Comparison of ENCODE assay signal across 8 cellular contexts in genomic region chr11:10659339-10660216, GRCh38. TPM values are rescaled to one million over a fixed set of nuclear protein-coding genes. Genes with fewer than 3 reads are reported as not detected.
DNase-seq lines count a peak whose midpoint lies in the region; ATAC-seq and TF ChIP-seq lines count a peak whose summit lies in the region.

No MANE protein-coding gene starts in this region.

- H3K27me3 Mint-ChIP-seq in activated CD8-positive, alpha-beta T cell treated with anti-CD3 and anti-CD28 coated beads for 36 hours: no peaks in the 10 kb centered on the region
- H3K27me3 Mint-ChIP-seq in activated CD8-positive, alpha-beta T cell treated with anti-CD3 and anti-CD28 coated beads, Interleukin-2, amount 10 ng/mL, durations not matched to agents 7 days and 5 days (ENCODE audit: low read depth): no peaks in the 10 kb centered on the region
- peaks cover 2% of the 10 kb centered on the region for H3K27me3 Mint-ChIP-seq in activated naive CD8-positive, alpha-beta T cell treated with anti-CD3 and anti-CD28 coated beads, Interleukin-2, amount 50 U/mL, for 24 hours

- H3K27me3 ChIP-seq in layer of hippocampus (ENCODE audit: control insufficient read depth, insufficient read depth, low read length) (no peaks in the 10 kb centered on the region), thoracic aorta (replicated peaks; ENCODE audit: insufficient read depth) (no peaks in the 10 kb centered on the region)

- H3K9me3 Mint-ChIP-seq in activated CD8-positive, alpha-beta T cell treated with anti-CD3 and anti-CD28 coated beads for 36 hours: no peaks in the 10 kb centered on the region
- no peaks in the 10 kb centered on the region for H3K9me3 Mint-ChIP-seq in activated CD8-positive, alpha-beta T cell treated with anti-CD3 and anti-CD28 coated beads, Interleukin-2, amount 10 ng/mL, durations not matched to agents 7 days and 5 days (ENCODE audit: insufficient read depth)
- H3K9me3 Mint-ChIP-seq in activated naive CD8-positive, alpha-beta T cell treated with anti-CD3 and anti-CD28 coated beads, Interleukin-2, amount 50 U/mL, for 24 hours: no peaks in the 10 kb centered on the region

- peak overlapping the region; percentile 26 for H3K4me3 ChIP-seq in thoracic aorta

- peak overlapping the region; percentile 59 for H3K27ac ChIP-seq in layer of hippocampus (ENCODE audit: low read depth, low read length)
- H3K27ac ChIP-seq in thoracic aorta: peak overlapping the region; percentile 90 to 94

- CTCF ChIA-PET in activated CD8-positive, alpha-beta T cell treated with anti-CD3 and anti-CD28 coated beads for 36 hours (lab: Charles Lee): interaction anchor here (1.2 kb wide), 1 partner anchor 119 kb away, joined by 6 read pairs; the partner anchor contains the start of gene RNF141
- CTCF ChIA-PET in activated CD8-positive, alpha-beta T cell treated with anti-CD3 and anti-CD28 coated beads, Interleukin-2, amount 10 ng/mL, durations not matched to agents 7 days and 5 days (lab: Charles Lee): interaction anchor here (1.1 kb wide), 1 partner anchor 76 kb away, joined by 3 read pairs; no protein-coding TSS in a partner anchor

- POLR2A ChIA-PET in activated CD8-positive, alpha-beta T cell treated with anti-CD3 and anti-CD28 coated beads for 36 hours (lab: Charles Lee): interaction anchor here (0.7 kb wide), 1 partner anchor 1820 kb away, joined by 3 read pairs; no protein-coding TSS in a partner anchor
- POLR2A ChIA-PET in activated CD8-positive, alpha-beta T cell treated with anti-CD3 and anti-CD28 coated beads, Interleukin-2, amount 10 ng/mL, durations not matched to agents 7 days and 5 days (lab: Charles Lee): no interaction called here

- no peaks in the 10 kb centered on the region for H3K9me3 ChIP-seq in thoracic aorta

- peaks cover 27% of the 10 kb centered on the region for H3K4me1 Mint-ChIP-seq in activated CD8-positive, alpha-beta T cell treated with anti-CD3 and anti-CD28 coated beads for 36 hours (ENCODE audit: low read depth)
- H3K4me1 Mint-ChIP-seq in activated CD8-positive, alpha-beta T cell treated with anti-CD3 and anti-CD28 coated beads, Interleukin-2, amount 10 ng/mL, durations not matched to agents 7 days and 5 days (ENCODE audit: low read depth): peaks cover 22% of the 10 kb centered on the region
- peaks cover 36% of the 10 kb centered on the region for H3K4me1 Mint-ChIP-seq in activated naive CD8-positive, alpha-beta T cell treated with anti-CD3 and anti-CD28 coated beads, Interleukin-2, amount 50 U/mL, for 24 hours

- ATAC-seq in activated CD8-positive, alpha-beta T cell treated with anti-CD3 and anti-CD28 coated beads for 36 hours: no peak
- ATAC-seq in activated CD8-positive, alpha-beta T cell treated with anti-CD3 and anti-CD28 coated beads, Interleukin-2, amount 10 ng/mL, durations not matched to agents 7 days and 5 days: no peak
- peak; percentile 64 for ATAC-seq in activated naive CD8-positive, alpha-beta T cell treated with anti-CD3 and anti-CD28 coated beads, Interleukin-2, amount 50 U/mL, for 24 hours
- ATAC-seq in thoracic aorta (ENCODE audit: insufficient number of reproducible peaks, low FRiP score, low read depth) (peak; percentile 84), GM21360 (IDR thresholded peaks at IDR 0.05; ENCODE audit: unreplicated experiment) (no peak)

- no peak for TF ChIP-seq CTCF in activated CD8-positive, alpha-beta T cell treated with anti-CD3 and anti-CD28 coated beads for 36 hours (IDR thresholded peaks at IDR 0.05)
- TF ChIP-seq CTCF in thoracic aorta (IDR thresholded peaks at IDR 0.05): no peak

- no peak overlapping the region for H3K4me3 Mint-ChIP-seq in activated CD8-positive, alpha-beta T cell treated with anti-CD3 and anti-CD28 coated beads for 36 hours
- no peak overlapping the region for H3K4me3 Mint-ChIP-seq in activated CD8-positive, alpha-beta T cell treated with anti-CD3 and anti-CD28 coated beads, Interleukin-2, amount 10 ng/mL, durations not matched to agents 7 days and 5 days
- no peak overlapping the region for H3K4me3 Mint-ChIP-seq in activated naive CD8-positive, alpha-beta T cell treated with anti-CD3 and anti-CD28 coated beads, Interleukin-2, amount 50 U/mL, for 24 hours

- peaks cover 83 to 97% of the 10 kb centered on the region in 2 donors for H3K4me1 ChIP-seq in thoracic aorta (ENCODE audit: control insufficient read depth in 1 of 2, low read depth in 2 of 2)

- no peaks in the 10 kb centered on the region for H3K36me3 ChIP-seq in thoracic aorta

- no peaks in the 10 kb centered on the region for H3K36me3 Mint-ChIP-seq in activated CD8-positive, alpha-beta T cell treated with anti-CD3 and anti-CD28 coated beads for 36 hours (ENCODE audit: low read depth)
- no peaks in the 10 kb centered on the region for H3K36me3 Mint-ChIP-seq in activated CD8-positive, alpha-beta T cell treated with anti-CD3 and anti-CD28 coated beads, Interleukin-2, amount 10 ng/mL, durations not matched to agents 7 days and 5 days (ENCODE audit: low read depth)
- no peaks in the 10 kb centered on the region for H3K36me3 Mint-ChIP-seq in activated naive CD8-positive, alpha-beta T cell treated with anti-CD3 and anti-CD28 coated beads, Interleukin-2, amount 50 U/mL, for 24 hours (ENCODE audit: low read depth)

- no peak overlapping the region for H3K27ac Mint-ChIP-seq in activated CD8-positive, alpha-beta T cell treated with anti-CD3 and anti-CD28 coated beads for 36 hours
- no peak overlapping the region for H3K27ac Mint-ChIP-seq in activated CD8-positive, alpha-beta T cell treated with anti-CD3 and anti-CD28 coated beads, Interleukin-2, amount 10 ng/mL, durations not matched to agents 7 days and 5 days
- no peak overlapping the region for H3K27ac Mint-ChIP-seq in activated naive CD8-positive, alpha-beta T cell treated with anti-CD3 and anti-CD28 coated beads, Interleukin-2, amount 50 U/mL, for 24 hours

- DNase-seq in activated CD8-positive, alpha-beta T cell treated with anti-CD3 and anti-CD28 coated beads for 36 hours: peak; percentile 26
- DNase-seq in activated CD8-positive, alpha-beta T cell treated with anti-CD3 and anti-CD28 coated beads, Interleukin-2, amount 10 ng/mL, durations not matched to agents 7 days and 5 days: no peak
- DNase-seq in activated naive CD8-positive, alpha-beta T cell treated with anti-CD3 and anti-CD28 coated beads, Interleukin-2, amount 50 U/mL, for 24 hours: no peak
- DNase-seq in thoracic aorta (ENCODE audit: low spot score) (peak; percentile 61), DMS153 treated with DMSO at 0.1 percent for 48 hours (lab: John Stamatoyannopoulos, UW; ENCODE audit: unreplicated experiment) (no peak)
- DNase-seq in activated CD4-positive, CD25-positive, alpha-beta regulatory T cell treated with anti-CD3 and anti-CD28 coated beads, Interleukin-2, amount 50 U/mL, for 72 hours: no peak

- intact Hi-C loops in activated CD8-positive, alpha-beta T cell treated with anti-CD3 and anti-CD28 coated beads for 36 hours (cut with micrococcal nuclease): loop anchor here (10.0 kb wide), 1 partner anchor 75 kb away; no protein-coding TSS in a partner anchor

RNA-seq across cellular contexts. Expression of gene IRAG1, which starts 34.0 kb away (rescaled TPM):
- total RNA-seq in activated CD8-positive, alpha-beta T cell treated with anti-CD3 and anti-CD28 coated beads for 36 hours: not detected
- total RNA-seq in activated CD8-positive, alpha-beta T cell treated with anti-CD3 and anti-CD28 coated beads, Interleukin-2, amount 10 ng/mL, durations not matched to agents 7 days and 5 days: not detected
- total RNA-seq in thoracic aorta: 100 to 1,000 TPM; 281 to 393 TPM

Comparison
In these comparisons a context has a peak if more than half of its experiments do, and no peak if none do; other contexts are left out.
1. DNase-seq: peak in activated CD8-positive, alpha-beta T cell treated with anti-CD3 and anti-CD28 coated beads for 36 hours (single experiment) and thoracic aorta (single experiment); none in activated CD8-positive, alpha-beta T cell treated with anti-CD3 and anti-CD28 coated beads, Interleukin-2, amount 10 ng/mL, durations not matched to agents 7 days and 5 days (single experiment), activated naive CD8-positive, alpha-beta T cell treated with anti-CD3 and anti-CD28 coated beads, Interleukin-2, amount 50 U/mL, for 24 hours (single experiment), activated CD4-positive, CD25-positive, alpha-beta regulatory T cell treated with anti-CD3 and anti-CD28 coated beads, Interleukin-2, amount 50 U/mL, for 72 hours (single experiment) and DMS153 treated with DMSO at 0.1 percent for 48 hours (single experiment).
2. ATAC-seq: peak in activated naive CD8-positive, alpha-beta T cell treated with anti-CD3 and anti-CD28 coated beads, Interleukin-2, amount 50 U/mL, for 24 hours (single experiment) and thoracic aorta (single experiment); none in activated CD8-positive, alpha-beta T cell treated with anti-CD3 and anti-CD28 coated beads for 36 hours (single experiment), activated CD8-positive, alpha-beta T cell treated with anti-CD3 and anti-CD28 coated beads, Interleukin-2, amount 10 ng/mL, durations not matched to agents 7 days and 5 days (single experiment) and GM21360 (single experiment).
3. RNA of gene IRAG1, which starts 34.0 kb away (total RNA-seq): 281 to 393 TPM in thoracic aorta; not detected in activated CD8-positive, alpha-beta T cell treated with anti-CD3 and anti-CD28 coated beads for 36 hours and not detected in activated CD8-positive, alpha-beta T cell treated with anti-CD3 and anti-CD28 coated beads, Interleukin-2, amount 10 ng/mL, durations not matched to agents 7 days and 5 days; every median in the first group is over 100 times any median in the second.